Comparison of ENCODE assay signal across 28 cellular contexts in genomic region chr3:177921153-177921552, GRCh38.
"Had no signal": no experiment of that assay in that cellular context is flagged by ENCODE, and none has a peak within 500 bp of the region (broad histone marks: within the 10 kb centered on the region; RNA-seq: fewer than 3 reads in every experiment).

No MANE protein-coding gene starts in this region.

- H3K9me3 Mint-ChIP-seq: stimulated activated effector memory CD8-positive, alpha-beta T cell treated with anti-CD3 and anti-CD28 coated beads, Interleukin-12 subunit alpha, Interleukin-12 subunit beta, amount 100 ng/mL, for 72 hours; stimulated activated naive CD8-positive, alpha-beta T cell treated with anti-CD3 and anti-CD28 coated beads, Interleukin-15, Interleukin-2, amounts not matched to agents 100 ng/mL and 50 ng/mL, for 24 hours had no signal

- H3K27ac ChIP-seq: left ventricle myocardium inferior, pancreas, prostate gland, right lobe of liver, skin epidermis, suprapubic skin, thoracic aorta, tibial artery, uterus had no signal

- H3K36me3 ChIP-seq: left ventricle myocardium inferior, pancreas, prostate gland, right lobe of liver, suprapubic skin, thoracic aorta, tibial artery, uterus had no signal

- H3K4me1 Mint-ChIP-seq: immature natural killer cell; mesothelial cell of epicardium; naive B cell; natural killer cell; stimulated activated effector memory CD8-positive, alpha-beta T cell treated with anti-CD3 and anti-CD28 coated beads, Interleukin-12 subunit alpha, Interleukin-12 subunit beta, amount 100 ng/mL, for 72 hours had no signal

- H3K9me3 ChIP-seq: pancreas, prostate gland, right lobe of liver, suprapubic skin, thoracic aorta, tibial artery, uterus had no signal

- H3K4me3 Mint-ChIP-seq: immature natural killer cell; mesothelial cell of epicardium; naive B cell; natural killer cell; nephron progenitor cell; stimulated activated effector memory CD8-positive, alpha-beta T cell treated with anti-CD3 and anti-CD28 coated beads, Interleukin-12 subunit alpha, Interleukin-12 subunit beta, amount 100 ng/mL, for 72 hours; stimulated activated naive CD8-positive, alpha-beta T cell treated with anti-CD3 and anti-CD28 coated beads, Interleukin-15, Interleukin-2, amounts not matched to agents 100 ng/mL and 50 ng/mL, for 24 hours; type B pancreatic cell had no signal

- H3K36me3 Mint-ChIP-seq: naive B cell; stimulated activated effector memory CD8-positive, alpha-beta T cell treated with anti-CD3 and anti-CD28 coated beads, Interleukin-12 subunit alpha, Interleukin-12 subunit beta, amount 100 ng/mL, for 72 hours had no signal

- ATAC-seq: natural killer cell; pancreas; right lobe of liver; stimulated activated effector memory CD8-positive, alpha-beta T cell treated with anti-CD3 and anti-CD28 coated beads, Interleukin-12 subunit alpha, Interleukin-12 subunit beta, amount 100 ng/mL, for 72 hours had no signal

- H3K4me3 ChIP-seq: left ventricle myocardium inferior, lung, pancreas, prostate gland, right lobe of liver, skin epidermis, suprapubic skin, thoracic aorta, tibial artery, uterus had no signal

- H3K27me3 Mint-ChIP-seq: naive B cell; stimulated activated naive CD8-positive, alpha-beta T cell treated with anti-CD3 and anti-CD28 coated beads, Interleukin-15, Interleukin-2, amounts not matched to agents 100 ng/mL and 50 ng/mL, for 24 hours; type B pancreatic cell had no signal

- H3K27ac Mint-ChIP-seq: immature natural killer cell; mesothelial cell of epicardium; naive B cell; natural killer cell; nephron progenitor cell; stimulated activated effector memory CD8-positive, alpha-beta T cell treated with anti-CD3 and anti-CD28 coated beads, Interleukin-12 subunit alpha, Interleukin-12 subunit beta, amount 100 ng/mL, for 72 hours; stimulated activated naive CD8-positive, alpha-beta T cell treated with anti-CD3 and anti-CD28 coated beads, Interleukin-15, Interleukin-2, amounts not matched to agents 100 ng/mL and 50 ng/mL, for 24 hours; type B pancreatic cell had no signal

- H3K27me3 ChIP-seq: pancreas, right lobe of liver, suprapubic skin, tibial artery, uterus had no signal

- H3K4me1 ChIP-seq: left ventricle myocardium inferior, pancreas, prostate gland, right lobe of liver, tibial artery, uterus had no signal

- DNase-seq: hypothalamus; immature natural killer cell; islet precursor cell; left ventricle myocardium inferior; mesendoderm; naive B cell; natural killer cell; nephron progenitor cell; pancreas; posterior cingulate gyrus; retina; right lobe of liver; stimulated activated CD4-positive, alpha-beta T cell treated with anti-CD3 and anti-CD28 coated beads, Interleukin-12 subunit alpha, Interleukin-12 subunit beta, amount 100 ng/mL, for 4 hours; stimulated activated CD4-positive, alpha-beta T cell treated with anti-CD3 and anti-CD28 coated beads, Interleukin-15, amount 100 ng/mL, for 24 hours; stimulated activated CD4-positive, alpha-beta T cell treated with anti-CD3 and anti-CD28 coated beads, Interleukin-2, amount 100 ng/mL, for 24 hours; stimulated activated CD4-positive, alpha-beta T cell treated with anti-CD3 and anti-CD28 coated beads, Interleukin-4, amount 100 ng/mL, for 1 hour; stimulated activated naive CD4-positive, alpha-beta T cell; tibial artery; uterus had no signal
